Comparison of ENCODE assay signal across 1 cellular context in genomic region chr13:71729441-71729840, GRCh38.
TF ChIP-seq lines count a peak whose summit lies in the region.

No MANE protein-coding gene starts in this region.

TF ChIP-seq in GM23338, 12 proteins besides CTCF, POLR2A, EP300 and RAD21 (continued from another document):
- TF ChIP-seq JUNB (IDR thresholded peaks at IDR 0.05; ENCODE audit: unreplicated experiment) (no peak), ZNF462 (CRISPR knock-in tag; IDR thresholded peaks at IDR 0.05) (no peak), EZH2 (IDR thresholded peaks at IDR 0.05; ENCODE audit: low read depth, unreplicated experiment) (no peak), ZNF331 (CRISPR knock-in tag; IDR thresholded peaks at IDR 0.05; ENCODE audit: low read depth) (no peak), ETS1 (IDR thresholded peaks at IDR 0.05) (no peak)
